Comparison of ENCODE assay signal across 16 cellular contexts in the genomic region with DNA sequence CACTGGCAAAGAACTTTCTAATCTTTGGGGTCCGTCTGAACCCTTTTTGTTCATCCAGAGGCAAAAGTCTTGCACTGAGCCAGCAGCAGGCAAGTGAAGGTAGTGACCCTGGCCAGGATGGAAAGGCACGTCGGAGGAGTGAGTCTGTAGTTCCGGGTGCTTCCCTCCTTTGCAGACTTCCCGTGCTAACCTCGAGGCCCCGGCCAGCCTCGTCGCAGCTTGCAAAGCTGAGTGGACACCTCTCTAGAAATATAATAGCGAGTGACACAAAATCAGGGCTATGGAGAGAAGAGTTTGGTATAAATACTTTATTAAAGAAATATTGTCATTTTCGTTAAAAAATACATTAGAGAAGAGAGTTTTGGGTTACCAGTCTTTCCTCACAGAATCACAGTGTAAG.
"Had no signal": no experiment of that assay in that cellular context is flagged by ENCODE, and none has a peak within 500 bp of the region (broad histone marks: within the 10 kb centered on the region; RNA-seq: fewer than 3 reads in every experiment).

No MANE protein-coding gene starts in this region.

- H3K27me3 ChIP-seq: esophagus squamous epithelium, gastroesophageal sphincter, hepatocyte, sigmoid colon had no signal

- H3K27me3 Mint-ChIP-seq: dendritic cell treated with granulocyte-macrophage colony-stimulating factor and Interleukin-4, amounts not matched to agents 40 ng/mL and 50 ng/mL, for 4 days; naive B cell had no signal

- H3K27ac ChIP-seq: esophagus squamous epithelium, gastroesophageal sphincter, hepatocyte, sigmoid colon had no signal

- H3K4me3 ChIP-seq: esophagus squamous epithelium, gastroesophageal sphincter, hepatocyte, sigmoid colon, skin epidermis had no signal

- H3K9me3 Mint-ChIP-seq: dendritic cell treated with granulocyte-macrophage colony-stimulating factor and Interleukin-4, amounts not matched to agents 40 ng/mL and 50 ng/mL, for 4 days; naive B cell; nephron had no signal

- H3K27ac Mint-ChIP-seq: dendritic cell treated with granulocyte-macrophage colony-stimulating factor and Interleukin-4, amounts not matched to agents 40 ng/mL and 50 ng/mL, for 4 days had no signal

- DNase-seq: esophagus squamous epithelium; foreskin fibroblast; glutamatergic neuron; kidney; left colon; mesendoderm; naive B cell; sigmoid colon; stimulated activated CD4-positive, alpha-beta T cell treated with anti-CD3 and anti-CD28 coated beads, Interleukin-12 subunit alpha, Interleukin-12 subunit beta, amount 100 ng/mL, for 4 hours; stimulated activated naive CD4-positive, alpha-beta T cell treated with Interleukin-2 at 50 U/mL for 16 hours; trophoblast cell had no signal

- H3K4me3 Mint-ChIP-seq: dendritic cell treated with granulocyte-macrophage colony-stimulating factor and Interleukin-4, amounts not matched to agents 40 ng/mL and 50 ng/mL, for 4 days; naive B cell; nephron had no signal

- H3K9me3 ChIP-seq: esophagus squamous epithelium, gastroesophageal sphincter, sigmoid colon had no signal

- ATAC-seq: gastroesophageal sphincter, left colon had no signal
